Comparison of ENCODE assay signal across 8 cellular contexts in genomic region chr5:66171349-66172344, GRCh38. TPM values are rescaled to one million over a fixed set of nuclear protein-coding genes. Genes with fewer than 3 reads are reported as not detected.
DNase-seq lines count a peak whose midpoint lies in the region; ATAC-seq lines count a peak whose summit lies in the region.

No MANE protein-coding gene starts in this region.

- peaks cover 29% of the 10 kb centered on the region for H3K4me1 Mint-ChIP-seq in activated T-helper 1 cell treated with anti-CD3 and anti-CD28 coated beads, Interleukin-12 subunit alpha, Interleukin-12 subunit beta, Interleukin-2, Interleukin-4 antibody, amounts not matched to agents 30 ng/mL and 10 ng/mL and 1 ng/mL, durations not matched to agents 14 hours and 24 hours and 36 hours (ENCODE audit: low read depth)

- H3K9me3 Mint-ChIP-seq in activated T-helper 1 cell treated with anti-CD3 and anti-CD28 coated beads, Interleukin-12 subunit alpha, Interleukin-12 subunit beta, Interleukin-2, Interleukin-4 antibody, amounts not matched to agents 30 ng/mL and 10 ng/mL and 1 ng/mL, durations not matched to agents 14 hours and 24 hours and 36 hours = no peaks in the 10 kb centered on the region

- DNase-seq in activated CD8-positive, alpha-beta memory T cell treated with anti-CD3 and anti-CD28 coated beads for 4 hours (ENCODE audit: low read depth in 2 of 2) = peak; percentile 8 to 38
- no peak for DNase-seq in activated CD8-positive, alpha-beta memory T cell treated with anti-CD3 and anti-CD28 coated beads, Interleukin-2, amount 50 U/mL, for 48 hours
- DNase-seq in NCI-H69 (lab: John Stamatoyannopoulos, UW) (peak; percentile 61), foreskin melanocyte (peak; percentile 30), putamen (ENCODE audit: low spot score) (peak; percentile 54), ecto neural progenitor cell (ENCODE audit: low spot score) (no peak)
- peak; percentile 30 for DNase-seq in activated T-helper 1 cell treated with anti-CD3 and anti-CD28 coated beads, Interleukin-12 subunit alpha, Interleukin-12 subunit beta, Interleukin-2, Interleukin-4 antibody, amounts not matched to agents 30 ng/mL and 10 ng/mL and 1 ng/mL, durations not matched to agents 14 hours and 24 hours and 36 hours (ENCODE audit: low spot score)

- H3K36me3 Mint-ChIP-seq in activated T-helper 1 cell treated with anti-CD3 and anti-CD28 coated beads, Interleukin-12 subunit alpha, Interleukin-12 subunit beta, Interleukin-2, Interleukin-4 antibody, amounts not matched to agents 30 ng/mL and 10 ng/mL and 1 ng/mL, durations not matched to agents 14 hours and 24 hours and 36 hours (ENCODE audit: low read depth) = peaks cover 35% of the 10 kb centered on the region

- intact Hi-C loops in activated T-helper 1 cell treated with anti-CD3 and anti-CD28 coated beads, Interleukin-12 subunit alpha, Interleukin-12 subunit beta, Interleukin-2, Interleukin-4 antibody, amounts not matched to agents 30 ng/mL and 10 ng/mL and 1 ng/mL, durations not matched to agents 14 hours and 24 hours and 36 hours (cut with micrococcal nuclease) = loop anchor here (1.0 to 10.0 kb wide), 7 partner anchors 9 to 1359 kb away; partner anchors contain the start of genes ERBIN, NLN, SGTB and SREK1

- no peaks in the 10 kb centered on the region for H3K27me3 Mint-ChIP-seq in activated T-helper 1 cell treated with anti-CD3 and anti-CD28 coated beads, Interleukin-12 subunit alpha, Interleukin-12 subunit beta, Interleukin-2, Interleukin-4 antibody, amounts not matched to agents 30 ng/mL and 10 ng/mL and 1 ng/mL, durations not matched to agents 14 hours and 24 hours and 36 hours (ENCODE audit: insufficient read depth)

- H3K4me3 Mint-ChIP-seq in activated T-helper 1 cell treated with anti-CD3 and anti-CD28 coated beads, Interleukin-12 subunit alpha, Interleukin-12 subunit beta, Interleukin-2, Interleukin-4 antibody, amounts not matched to agents 30 ng/mL and 10 ng/mL and 1 ng/mL, durations not matched to agents 14 hours and 24 hours and 36 hours = no peak overlapping the region

- peak; percentile 63 for ATAC-seq in HG02642 (IDR thresholded peaks at IDR 0.05; ENCODE audit: poor library complexity, unreplicated experiment)

- H3K27ac Mint-ChIP-seq in activated T-helper 1 cell treated with anti-CD3 and anti-CD28 coated beads, Interleukin-12 subunit alpha, Interleukin-12 subunit beta, Interleukin-2, Interleukin-4 antibody, amounts not matched to agents 30 ng/mL and 10 ng/mL and 1 ng/mL, durations not matched to agents 14 hours and 24 hours and 36 hours = peak overlapping the region; percentile 40

RNA-seq across cellular contexts. Expression of gene SREK1, which starts 27.5 kb away (rescaled TPM):
- 72.0 and 76.7 TPM in 2 replicates for total RNA-seq in activated T-helper 1 cell treated with anti-CD3 and anti-CD28 coated beads, Interleukin-12 subunit alpha, Interleukin-12 subunit beta, Interleukin-2, Interleukin-4 antibody, amounts not matched to agents 30 ng/mL and 10 ng/mL and 1 ng/mL, durations not matched to agents 14 hours and 24 hours and 36 hours

Comparison
In these comparisons a context has a peak if more than half of its experiments do, and no peak if none do; other contexts are left out.
1. DNase-seq: peak in activated CD8-positive, alpha-beta memory T cell treated with anti-CD3 and anti-CD28 coated beads for 4 hours (2 of 2), NCI-H69 (single experiment), activated T-helper 1 cell treated with anti-CD3 and anti-CD28 coated beads, Interleukin-12 subunit alpha, Interleukin-12 subunit beta, Interleukin-2, Interleukin-4 antibody, amounts not matched to agents 30 ng/mL and 10 ng/mL and 1 ng/mL, durations not matched to agents 14 hours and 24 hours and 36 hours (single experiment), foreskin melanocyte (single experiment) and putamen (single experiment); none in activated CD8-positive, alpha-beta memory T cell treated with anti-CD3 and anti-CD28 coated beads, Interleukin-2, amount 50 U/mL, for 48 hours (single experiment) and ecto neural progenitor cell (single experiment).